17 cellular contexts compared by ENCODE assay signal in genomic region chr12:123591702-123592481, GRCh38. TPM values are rescaled to one million over a fixed set of nuclear protein-coding genes. Genes with fewer than 3 reads are reported as not detected.
DNase-seq lines count a peak whose midpoint lies in the region; ATAC-seq, FAIRE-seq and TF ChIP-seq lines count a peak whose summit lies in the region.
"Had no signal": no experiment of that assay in that cellular context is flagged by ENCODE, and none has a peak within 500 bp of the region (broad histone marks: within the 10 kb centered on the region; RNA-seq: fewer than 3 reads in every experiment).

No MANE protein-coding gene starts in this region.

- H3K36me3 Mint-ChIP-seq in CD4-positive, alpha-beta memory T cell: peaks cover 30 to 70% of the 10 kb centered on the region in 2 donors
- H3K36me3 Mint-ChIP-seq in mesothelial cell of epicardium: peaks cover 38% of the 10 kb centered on the region

- no peak for TF ChIP-seq POLR2A in K562 (conservative IDR thresholded peaks at IDR 0.05)

- POLR2A ChIA-PET in CD4-positive, alpha-beta memory T cell (lab: Charles Lee; ENCODE audit: partially characterized antibody): interaction anchor here (0.6 to 0.7 kb wide), 3 partner anchors 10 to 144 kb away, joined by 3 read pairs; partner anchors contain the start of gene DDX55
- POLR2A ChIA-PET in HEK293 (lab: Yijun Ruan, JAX): interaction anchor here (2.8 kb wide), 1 partner anchor 11 kb away, joined by 14 read pairs; the partner anchor contains the start of gene DDX55
- POLR2A ChIA-PET in K562 (lab: Yijun Ruan, JAX): interaction anchor here (0.6 to 1.0 kb wide), 3 partner anchors 8 to 309 kb away, joined by 3 read pairs; no protein-coding TSS in a partner anchor

- ATAC-seq in K562 (no peak), GM21717 (IDR thresholded peaks at IDR 0.05; ENCODE audit: unreplicated experiment) (no peak), HG02870 (IDR thresholded peaks at IDR 0.05; ENCODE audit: unreplicated experiment) (no peak), HG03175 (IDR thresholded peaks at IDR 0.05; ENCODE audit: unreplicated experiment) (no peak)
- ATAC-seq: activated T-cell treated with anti-CD3 and anti-CD28 coated beads, Interleukin-2, amount 50 U/mL, for 4 hours; left colon; SK-N-SH treated with all-trans-retinoic acid at 6 μM for 48 hours had no signal

- no peaks in the 10 kb centered on the region for H3K27me3 Mint-ChIP-seq in CD4-positive, alpha-beta memory T cell
- no peaks in the 10 kb centered on the region for H3K27me3 Mint-ChIP-seq in mesothelial cell of epicardium (ENCODE audit: low read depth)

- no peak for TF ChIP-seq RAD21 in K562 (CRISPR knock-in tag; conservative IDR thresholded peaks at IDR 0.05 in 1 of 2, IDR thresholded peaks at IDR 0.05 in 1 of 2)

- no peak for DNase-seq in CD4-positive, alpha-beta memory T cell
- no peak for DNase-seq in K562 (ENCODE audit: extremely low read depth in 1 of 4, low spot score in 3 of 4)
- DNase-seq in mesothelial cell of epicardium (ENCODE audit: low spot score in 2 of 2, unreplicated experiment in 2 of 2): no peak
- no peak for DNase-seq in stimulated activated CD8-positive, alpha-beta memory T cell treated with anti-CD3 and anti-CD28 coated beads, Interleukin-4, amount 100 ng/mL, for 48 hours
- DNase-seq: activated T-cell treated with anti-CD3 and anti-CD28 coated beads, Interleukin-2, amount 50 U/mL, for 4 hours; endodermal cell; head of caudate nucleus; left colon; sigmoid colon; WERI-Rb-1 had no signal

- H3K9me3 Mint-ChIP-seq in CD4-positive, alpha-beta memory T cell: no peaks in the 10 kb centered on the region
- H3K9me3 Mint-ChIP-seq in mesothelial cell of epicardium: no peaks in the 10 kb centered on the region
- H3K9me3 Mint-ChIP-seq: activated T-cell treated with anti-CD3 and anti-CD28 coated beads, Interleukin-2, amount 50 U/mL, for 4 hours; endodermal cell had no signal

- FAIRE-seq in K562 (lab: Jason Lieb, UNC): no peak
- FAIRE-seq: H54 had no signal

- H3K79me2 ChIP-seq in K562 (ENCODE audit: control insufficient read depth, insufficient read depth, low read length): peaks cover 69% of the 10 kb centered on the region

- H3K9me3 ChIP-seq in CD4-positive, alpha-beta memory T cell (ENCODE audit: control insufficient read depth in 1 of 2, low read length in 2 of 2): no peaks in the 10 kb centered on the region
- no peaks in the 10 kb centered on the region for H3K9me3 ChIP-seq in HEK293 (ENCODE audit: control insufficient read depth, insufficient read depth, low read depth, low read length)
- no peaks in the 10 kb centered on the region for H3K9me3 ChIP-seq in K562 (replicated peaks; ENCODE audit: control insufficient read depth, insufficient read depth, low read depth, low read length)
- H3K9me3 ChIP-seq: breast epithelium, sigmoid colon had no signal

- TF ChIP-seq CTCF in HEK293 (tag by site-specific recombination; IDR thresholded peaks at IDR 0.05) (no peak), K562 (IDR thresholded peaks at IDR 0.05 in 2 of 3, conservative IDR thresholded peaks at IDR 0.05 in 1 of 3; ENCODE audit: insufficient read depth in 2 of 3, low read depth in 1 of 3, low read length in 3 of 3) (no peak), mesothelial cell of epicardium (IDR thresholded peaks at IDR 0.05; ENCODE audit: unreplicated experiment) (no peak)

- H3K9me1 ChIP-seq in K562 (ENCODE audit: control insufficient read depth, insufficient read depth, low read length): no peaks in the 10 kb centered on the region

- no peak for TF ChIP-seq EP300 in K562 (IDR thresholded peaks at IDR 0.05; ENCODE audit: low read length)

- CTCF ChIA-PET in CD4-positive, alpha-beta memory T cell (lab: Charles Lee; ENCODE audit: partially characterized antibody): interaction anchor here (1.0 to 2.6 kb wide), 2 partner anchors 9 to 10 kb away, joined by 3 to 7 read pairs; partner anchors contain the start of gene TMED2
- CTCF ChIA-PET in HEK293 (lab: Yijun Ruan, JAX) (no interaction called here), K562 (lab: Yijun Ruan, JAX; ENCODE audit: low intra/inter-chr PET ratio) (no interaction called here)

- H3K4me1 Mint-ChIP-seq in CD4-positive, alpha-beta memory T cell: peaks cover 21 to 52% (median 34%) of the 10 kb centered on the region in 4 donors
- H3K4me1 Mint-ChIP-seq in mesothelial cell of epicardium: peaks cover 14% of the 10 kb centered on the region

- H3K27ac Mint-ChIP-seq in CD4-positive, alpha-beta memory T cell: peak overlapping the region; percentile 27 to 76 (median 46)
- peak overlapping the region; percentile 1 for H3K27ac Mint-ChIP-seq in mesothelial cell of epicardium
- H3K27ac Mint-ChIP-seq: endodermal cell had no signal

- no peak overlapping the region for H3K27ac ChIP-seq in CD4-positive, alpha-beta memory T cell (ENCODE audit: low read depth, low read length)
- H3K27ac ChIP-seq in HEK293 (ENCODE audit: extremely low read depth, low read depth, low read length) (peak overlapping the region; percentile 49; the same call in 1 of the 2 replicates), K562 (ENCODE audit: extremely low read depth, low read depth, low read length) (no peak overlapping the region)
- H3K27ac ChIP-seq: breast epithelium, sigmoid colon, WERI-Rb-1 had no signal

- peaks cover 16% of the 10 kb centered on the region for H4K20me1 ChIP-seq in K562 (replicated peaks; ENCODE audit: control insufficient read depth, insufficient read depth, low read length)

- H3K4me1 ChIP-seq in CD4-positive, alpha-beta memory T cell (ENCODE audit: insufficient read depth, low read length): peaks cover 41% of the 10 kb centered on the region
- H3K4me1 ChIP-seq in HEK293 (ENCODE audit: control insufficient read depth, insufficient read depth, low read length) (no peaks in the 10 kb centered on the region), K562 (replicated peaks in 1 of 2; ENCODE audit: control insufficient read depth in 2 of 2, insufficient read depth in 2 of 2, low read length in 2 of 2) (peaks cover 2 to 5% of the 10 kb centered on the region in 2 experiments; a peak in 1 of 5 replicates)

- no peak overlapping the region for H3K4me3 Mint-ChIP-seq in CD4-positive, alpha-beta memory T cell
- no peak overlapping the region for H3K4me3 Mint-ChIP-seq in mesothelial cell of epicardium
- H3K4me3 Mint-ChIP-seq: activated T-cell treated with anti-CD3 and anti-CD28 coated beads, Interleukin-2, amount 50 U/mL, for 4 hours; endodermal cell had no signal

- no peak overlapping the region for H2AFZ ChIP-seq in K562 (ENCODE audit: low read depth, low read length)

- no peak overlapping the region for H3K9ac ChIP-seq in K562 (ENCODE audit: insufficient read depth in 1 of 2, low read depth in 2 of 2, low read length in 2 of 2)

- BruUV-seq in K562 (replicated peaks; lab: Mats Ljungman, UMichigan): no TSS peak

- in situ Hi-C loops in K562 (cut with MboI): no loop called here

- 74% methylated on average over 8 of the region's 8 CpGs for WGBS in K562 (ENCODE audit: insufficient coverage, low coverage, missing lambda C conversion rate)

- intact Hi-C loops in CD4-positive, alpha-beta memory T cell (cut with micrococcal nuclease): no loop called here
- intact Hi-C loops in K562 (cut with micrococcal nuclease): no loop called here

- no peak overlapping the region for H3K4me2 ChIP-seq in K562 (ENCODE audit: insufficient read depth, low read length)

- peaks cover 49% of the 10 kb centered on the region for H3K36me3 ChIP-seq in CD4-positive, alpha-beta memory T cell (ENCODE audit: insufficient read depth, low read length)
- peaks cover 95 to 97% of the 10 kb centered on the region in 2 experiments for H3K36me3 ChIP-seq in HEK293 (ENCODE audit: control insufficient read depth in 2 of 2, insufficient read depth in 1 of 2, low read length in 2 of 2)
- H3K36me3 ChIP-seq in K562 (ENCODE audit: control insufficient read depth, insufficient read depth, low read length): peaks cover 94% of the 10 kb centered on the region
- H3K36me3 ChIP-seq: breast epithelium had no signal

- H3K27me3 ChIP-seq in CD4-positive, alpha-beta memory T cell (ENCODE audit: insufficient read depth, low read length): no peaks in the 10 kb centered on the region
- no peaks in the 10 kb centered on the region for H3K27me3 ChIP-seq in K562 (ENCODE audit: control insufficient read depth in 2 of 2, insufficient read depth in 2 of 2, low read length in 2 of 2)
- H3K27me3 ChIP-seq: breast epithelium, sigmoid colon had no signal

- H3K4me3 ChIP-seq in CD4-positive, alpha-beta memory T cell (ENCODE audit: low read length in 2 of 2): no peak overlapping the region
- H3K4me3 ChIP-seq in HEK293 (ENCODE audit: low read depth, low read length) (no peak overlapping the region), K562 (no peak overlapping the region)
- H3K4me3 ChIP-seq: breast epithelium, sigmoid colon had no signal

RNA-seq across cellular contexts. Expression of gene TMED2, which starts 7.5 kb away (rescaled TPM):
- total RNA-seq in CD4-positive, alpha-beta memory T cell: 100 to 1,000 TPM; 141 to 142 TPM
- polyA plus RNA-seq in CD4-positive, alpha-beta memory T cell: 100 to 1,000 TPM; 308 to 640 TPM
- 108 and 173 TPM in 2 replicates for total RNA-seq in K562 (2011; cell fraction: chromatin; rRNA removed; ENCODE audit: low replicate concordance)
- 129 and 135 TPM in 2 replicates for total RNA-seq in K562 (2011; cell fraction: nucleolus; rRNA removed)
- 257 and 377 TPM in 2 replicates for total RNA-seq in K562 (2011; cell fraction: nucleoplasm; rRNA removed)
- 121 and 146 TPM in 2 replicates for total RNA-seq in K562 (2014; rRNA removed)
- 190 and 208 TPM in 2 replicates for total RNA-seq in K562 (2014; rRNA removed; fragmentation: Illumina TruSeq; extraction: Trizol)
- 192 and 207 TPM in 2 replicates for total RNA-seq in K562 (2015; rRNA removed; fragmentation: Illumina TruSeq; extraction: Trizol)
- 191 and 217 TPM in 2 replicates for total RNA-seq in K562 (2021)
- polyA plus RNA-seq in K562 (2011; rRNA removed): 158 and 206 TPM in 2 replicates
- 61.8 and 125 TPM in 2 replicates for polyA plus RNA-seq in K562 (2011; cell fraction: cytosol; rRNA removed)
- 29.3 and 49.1 TPM in 2 replicates for polyA plus RNA-seq in K562 (2011; cell fraction: nucleus; rRNA removed)
- 172 and 199 TPM in 2 replicates for polyA plus RNA-seq in K562 (2012)
- 168 and 192 TPM in 2 replicates for polyA plus RNA-seq in K562 (2014; fragmentation: Illumina TruSeq; extraction: Trizol)
- 100 to 1,000 TPM; 103 to 114 TPM for polyA plus RNA-seq in K562 (2014; fragmentation: Nextera tagmentation; extraction: Ambion mirVana)
- 142 and 146 TPM in 2 replicates for polyA plus RNA-seq in K562 (2014; rRNA removed)
- polyA minus RNA-seq in K562 (2011; rRNA and poly(A)+ RNA removed): 190 and 210 TPM in 2 replicates
- polyA minus RNA-seq in K562 (2011; cell fraction: cytosol; rRNA and poly(A)+ RNA removed): 77.7 and 89.5 TPM in 2 replicates
- 19.1 and 43.2 TPM in 2 replicates for polyA minus RNA-seq in K562 (2011; cell fraction: nucleus; rRNA and poly(A)+ RNA removed)
- 154 to 159 TPM (median 159 TPM) in 3 replicates for total RNA-seq in mesothelial cell of epicardium

RNA-seq across cellular contexts. Expression of gene DDX55, which starts 10.0 kb away (rescaled TPM):
- 10 to 100 TPM; 50.5 to 58.7 TPM for total RNA-seq in CD4-positive, alpha-beta memory T cell
- 10 to 100 TPM; 19.4 to 22.4 TPM for polyA plus RNA-seq in CD4-positive, alpha-beta memory T cell
- 212 and 224 TPM in 2 replicates for total RNA-seq in K562 (2011; cell fraction: chromatin; rRNA removed; ENCODE audit: low replicate concordance)
- 110 and 115 TPM in 2 replicates for total RNA-seq in K562 (2011; cell fraction: nucleolus; rRNA removed)
- 141 and 168 TPM in 2 replicates for total RNA-seq in K562 (2011; cell fraction: nucleoplasm; rRNA removed)
- total RNA-seq in K562 (2014; rRNA removed) (51.9 and 55.1 TPM in 2 replicates), K562 (2014; rRNA removed; fragmentation: Illumina TruSeq; extraction: Trizol) (59.6 and 61.6 TPM in 2 replicates), K562 (2015; rRNA removed; fragmentation: Illumina TruSeq; extraction: Trizol) (59.7 and 61.1 TPM in 2 replicates), K562 (2021) (48.6 and 50.1 TPM in 2 replicates), mesothelial cell of epicardium (28.9 to 32.8 TPM (median 30.9 TPM) in 3 replicates)
- polyA plus RNA-seq in K562 (2011; rRNA removed) (55.7 and 60.9 TPM in 2 replicates), K562 (2014; fragmentation: Illumina TruSeq; extraction: Trizol) (54.5 and 62.3 TPM in 2 replicates), K562 (2014; fragmentation: Nextera tagmentation; extraction: Ambion mirVana) (10 to 100 TPM; 10.6 to 15.1 TPM), K562 (2014; rRNA removed) (71.0 and 82.4 TPM in 2 replicates)
- polyA plus RNA-seq in K562 (2011; cell fraction: cytosol; rRNA removed): 32.9 and 52.1 TPM in 2 replicates
- 138 and 154 TPM in 2 replicates for polyA plus RNA-seq in K562 (2011; cell fraction: nucleus; rRNA removed)
- polyA plus RNA-seq in K562 (2012): 29.9 and 34.0 TPM in 2 replicates
- polyA minus RNA-seq in K562 (2011; rRNA and poly(A)+ RNA removed): 56.9 and 67.2 TPM in 2 replicates
- 24.0 and 39.0 TPM in 2 replicates for polyA minus RNA-seq in K562 (2011; cell fraction: cytosol; rRNA and poly(A)+ RNA removed)
- 53.0 and 68.0 TPM in 2 replicates for polyA minus RNA-seq in K562 (2011; cell fraction: nucleus; rRNA and poly(A)+ RNA removed)

RNA-seq across cellular contexts. Expression of gene EIF2B1, which starts 41.6 kb away (rescaled TPM):
- total RNA-seq in CD4-positive, alpha-beta memory T cell: 10 to 100 TPM; 50.3 to 51.2 TPM
- 10 to 100 TPM; 57.7 to 87.9 TPM for polyA plus RNA-seq in CD4-positive, alpha-beta memory T cell
- 137 TPM in 2 replicates for total RNA-seq in K562 (2011; cell fraction: chromatin; rRNA removed; ENCODE audit: low replicate concordance)
- 64.9 and 66.7 TPM in 2 replicates for total RNA-seq in K562 (2011; cell fraction: nucleolus; rRNA removed)
- total RNA-seq in K562 (2011; cell fraction: nucleoplasm; rRNA removed): 86.4 and 95.9 TPM in 2 replicates
- total RNA-seq in K562 (2014; rRNA removed) (127 and 195 TPM in 2 replicates), K562 (2014; rRNA removed; fragmentation: Illumina TruSeq; extraction: Trizol) (65.2 and 72.8 TPM in 2 replicates), K562 (2015; rRNA removed; fragmentation: Illumina TruSeq; extraction: Trizol) (65.4 and 67.8 TPM in 2 replicates), K562 (2021) (93.2 and 103 TPM in 2 replicates), mesothelial cell of epicardium (45.9 to 51.4 TPM (median 50.0 TPM) in 3 replicates)
- polyA plus RNA-seq in K562 (2011; rRNA removed) (54.0 and 58.6 TPM in 2 replicates), K562 (2014; fragmentation: Illumina TruSeq; extraction: Trizol) (99.4 and 117 TPM in 2 replicates), K562 (2014; fragmentation: Nextera tagmentation; extraction: Ambion mirVana) (10 to 100 TPM; 35.7 to 43.8 TPM), K562 (2014; rRNA removed) (76.8 and 82.4 TPM in 2 replicates)
- polyA plus RNA-seq in K562 (2011; cell fraction: cytosol; rRNA removed): 26.5 and 38.4 TPM in 2 replicates
- polyA plus RNA-seq in K562 (2011; cell fraction: nucleus; rRNA removed): 253 and 282 TPM in 2 replicates
- 45.2 and 74.3 TPM in 2 replicates for polyA plus RNA-seq in K562 (2012)
- 24.8 and 25.9 TPM in 2 replicates for polyA minus RNA-seq in K562 (2011; rRNA and poly(A)+ RNA removed)
- polyA minus RNA-seq in K562 (2011; cell fraction: cytosol; rRNA and poly(A)+ RNA removed): 15.8 and 22.4 TPM in 2 replicates
- polyA minus RNA-seq in K562 (2011; cell fraction: nucleus; rRNA and poly(A)+ RNA removed): 32.3 and 48.5 TPM in 2 replicates

RNA-seq across cellular contexts. Expression of gene GTF2H3, which starts 41.7 kb away (rescaled TPM):
- 10 to 100 TPM; 18.9 to 24.6 TPM for total RNA-seq in CD4-positive, alpha-beta memory T cell
- 10 to 100 TPM; 25.8 to 30.7 TPM for polyA plus RNA-seq in CD4-positive, alpha-beta memory T cell
- 56.7 and 106 TPM in 2 replicates for total RNA-seq in K562 (2011; cell fraction: chromatin; rRNA removed; ENCODE audit: low replicate concordance)
- total RNA-seq in K562 (2011; cell fraction: nucleolus; rRNA removed): 30.3 and 30.9 TPM in 2 replicates
- total RNA-seq in K562 (2011; cell fraction: nucleoplasm; rRNA removed): 39.7 and 48.8 TPM in 2 replicates
- total RNA-seq in K562 (2014; rRNA removed) (22.7 and 34.2 TPM in 2 replicates), K562 (2014; rRNA removed; fragmentation: Illumina TruSeq; extraction: Trizol) (80.5 and 101 TPM in 2 replicates), K562 (2015; rRNA removed; fragmentation: Illumina TruSeq; extraction: Trizol) (46.0 and 50.9 TPM in 2 replicates), K562 (2021) (49.6 and 54.1 TPM in 2 replicates), mesothelial cell of epicardium (36.1 to 38.7 TPM (median 36.4 TPM) in 3 replicates)
- polyA plus RNA-seq in K562 (2011; rRNA removed) (72.7 and 99.7 TPM in 2 replicates), K562 (2014; fragmentation: Illumina TruSeq; extraction: Trizol) (82.0 and 82.1 TPM in 2 replicates), K562 (2014; fragmentation: Nextera tagmentation; extraction: Ambion mirVana) (10 to 100 TPM; 34.2 to 39.3 TPM), K562 (2014; rRNA removed) (37.9 and 42.6 TPM in 2 replicates)
- 32.1 and 62.9 TPM in 2 replicates for polyA plus RNA-seq in K562 (2011; cell fraction: cytosol; rRNA removed)
- 26.2 and 32.0 TPM in 2 replicates for polyA plus RNA-seq in K562 (2011; cell fraction: nucleus; rRNA removed)
- polyA plus RNA-seq in K562 (2012): 36.5 and 49.2 TPM in 2 replicates
- polyA minus RNA-seq in K562 (2011; rRNA and poly(A)+ RNA removed): 142 and 164 TPM in 2 replicates
- 21.6 and 42.8 TPM in 2 replicates for polyA minus RNA-seq in K562 (2011; cell fraction: cytosol; rRNA and poly(A)+ RNA removed)
- 29.4 and 52.6 TPM in 2 replicates for polyA minus RNA-seq in K562 (2011; cell fraction: nucleus; rRNA and poly(A)+ RNA removed)

RNA-seq across cellular contexts. Expression of gene RILPL1, which starts 58.4 kb away (rescaled TPM):
- total RNA-seq in CD4-positive, alpha-beta memory T cell: 1 to 10 TPM; 8.1 to 8.5 TPM
- under 1 TPM in 1 of 2 donors, not detected in 1; 0.54 TPM for polyA plus RNA-seq in CD4-positive, alpha-beta memory T cell
- total RNA-seq in K562 (2011; cell fraction: chromatin; rRNA removed; ENCODE audit: low replicate concordance): 26.0 and 37.1 TPM in 2 replicates
- 16.8 and 21.4 TPM in 2 replicates for total RNA-seq in K562 (2011; cell fraction: nucleolus; rRNA removed)
- total RNA-seq in K562 (2011; cell fraction: nucleoplasm; rRNA removed): 23.3 and 34.0 TPM in 2 replicates
- 10.0 and 15.2 TPM in 2 replicates for total RNA-seq in K562 (2014; rRNA removed)
- total RNA-seq in K562 (2014; rRNA removed; fragmentation: Illumina TruSeq; extraction: Trizol): 2.2 and 3.8 TPM in 2 replicates
- total RNA-seq in K562 (2015; rRNA removed; fragmentation: Illumina TruSeq; extraction: Trizol): 5.1 and 5.8 TPM in 2 replicates
- 10.6 and 12.1 TPM in 2 replicates for total RNA-seq in K562 (2021)
- polyA plus RNA-seq in K562 (2011; rRNA removed): 8.6 and 11.7 TPM in 2 replicates
- 15.1 and 17.0 TPM in 2 replicates for polyA plus RNA-seq in K562 (2011; cell fraction: cytosol; rRNA removed)
- 16.2 and 23.6 TPM in 2 replicates for polyA plus RNA-seq in K562 (2011; cell fraction: nucleus; rRNA removed)
- 8.3 and 11.4 TPM in 2 replicates for polyA plus RNA-seq in K562 (2012)
- polyA plus RNA-seq in K562 (2014; fragmentation: Illumina TruSeq; extraction: Trizol): 7.8 and 8.8 TPM in 2 replicates
- under 1 TPM; 0.25 to 0.36 TPM for polyA plus RNA-seq in K562 (2014; fragmentation: Nextera tagmentation; extraction: Ambion mirVana)
- 9.4 and 9.6 TPM in 2 replicates for polyA plus RNA-seq in K562 (2014; rRNA removed)
- polyA minus RNA-seq in K562 (2011; rRNA and poly(A)+ RNA removed): 6.4 and 8.2 TPM in 2 replicates
- polyA minus RNA-seq in K562 (2011; cell fraction: cytosol; rRNA and poly(A)+ RNA removed): 8.4 and 11.6 TPM in 2 replicates
- 7.7 and 9.6 TPM in 2 replicates for polyA minus RNA-seq in K562 (2011; cell fraction: nucleus; rRNA and poly(A)+ RNA removed)
- 40.9 to 49.5 TPM (median 45.4 TPM) in 3 replicates for total RNA-seq in mesothelial cell of epicardium
